Comparison of ENCODE assay signal across 1 cellular context in genomic region chr1:208432346-208432745, GRCh38.
TF ChIP-seq lines count a peak whose summit lies in the region.

No MANE protein-coding gene starts in this region.

TF ChIP-seq in GM23338, 12 proteins besides CTCF, POLR2A, EP300 and RAD21 (continued from another document):
- TF ChIP-seq, protein P1, sequence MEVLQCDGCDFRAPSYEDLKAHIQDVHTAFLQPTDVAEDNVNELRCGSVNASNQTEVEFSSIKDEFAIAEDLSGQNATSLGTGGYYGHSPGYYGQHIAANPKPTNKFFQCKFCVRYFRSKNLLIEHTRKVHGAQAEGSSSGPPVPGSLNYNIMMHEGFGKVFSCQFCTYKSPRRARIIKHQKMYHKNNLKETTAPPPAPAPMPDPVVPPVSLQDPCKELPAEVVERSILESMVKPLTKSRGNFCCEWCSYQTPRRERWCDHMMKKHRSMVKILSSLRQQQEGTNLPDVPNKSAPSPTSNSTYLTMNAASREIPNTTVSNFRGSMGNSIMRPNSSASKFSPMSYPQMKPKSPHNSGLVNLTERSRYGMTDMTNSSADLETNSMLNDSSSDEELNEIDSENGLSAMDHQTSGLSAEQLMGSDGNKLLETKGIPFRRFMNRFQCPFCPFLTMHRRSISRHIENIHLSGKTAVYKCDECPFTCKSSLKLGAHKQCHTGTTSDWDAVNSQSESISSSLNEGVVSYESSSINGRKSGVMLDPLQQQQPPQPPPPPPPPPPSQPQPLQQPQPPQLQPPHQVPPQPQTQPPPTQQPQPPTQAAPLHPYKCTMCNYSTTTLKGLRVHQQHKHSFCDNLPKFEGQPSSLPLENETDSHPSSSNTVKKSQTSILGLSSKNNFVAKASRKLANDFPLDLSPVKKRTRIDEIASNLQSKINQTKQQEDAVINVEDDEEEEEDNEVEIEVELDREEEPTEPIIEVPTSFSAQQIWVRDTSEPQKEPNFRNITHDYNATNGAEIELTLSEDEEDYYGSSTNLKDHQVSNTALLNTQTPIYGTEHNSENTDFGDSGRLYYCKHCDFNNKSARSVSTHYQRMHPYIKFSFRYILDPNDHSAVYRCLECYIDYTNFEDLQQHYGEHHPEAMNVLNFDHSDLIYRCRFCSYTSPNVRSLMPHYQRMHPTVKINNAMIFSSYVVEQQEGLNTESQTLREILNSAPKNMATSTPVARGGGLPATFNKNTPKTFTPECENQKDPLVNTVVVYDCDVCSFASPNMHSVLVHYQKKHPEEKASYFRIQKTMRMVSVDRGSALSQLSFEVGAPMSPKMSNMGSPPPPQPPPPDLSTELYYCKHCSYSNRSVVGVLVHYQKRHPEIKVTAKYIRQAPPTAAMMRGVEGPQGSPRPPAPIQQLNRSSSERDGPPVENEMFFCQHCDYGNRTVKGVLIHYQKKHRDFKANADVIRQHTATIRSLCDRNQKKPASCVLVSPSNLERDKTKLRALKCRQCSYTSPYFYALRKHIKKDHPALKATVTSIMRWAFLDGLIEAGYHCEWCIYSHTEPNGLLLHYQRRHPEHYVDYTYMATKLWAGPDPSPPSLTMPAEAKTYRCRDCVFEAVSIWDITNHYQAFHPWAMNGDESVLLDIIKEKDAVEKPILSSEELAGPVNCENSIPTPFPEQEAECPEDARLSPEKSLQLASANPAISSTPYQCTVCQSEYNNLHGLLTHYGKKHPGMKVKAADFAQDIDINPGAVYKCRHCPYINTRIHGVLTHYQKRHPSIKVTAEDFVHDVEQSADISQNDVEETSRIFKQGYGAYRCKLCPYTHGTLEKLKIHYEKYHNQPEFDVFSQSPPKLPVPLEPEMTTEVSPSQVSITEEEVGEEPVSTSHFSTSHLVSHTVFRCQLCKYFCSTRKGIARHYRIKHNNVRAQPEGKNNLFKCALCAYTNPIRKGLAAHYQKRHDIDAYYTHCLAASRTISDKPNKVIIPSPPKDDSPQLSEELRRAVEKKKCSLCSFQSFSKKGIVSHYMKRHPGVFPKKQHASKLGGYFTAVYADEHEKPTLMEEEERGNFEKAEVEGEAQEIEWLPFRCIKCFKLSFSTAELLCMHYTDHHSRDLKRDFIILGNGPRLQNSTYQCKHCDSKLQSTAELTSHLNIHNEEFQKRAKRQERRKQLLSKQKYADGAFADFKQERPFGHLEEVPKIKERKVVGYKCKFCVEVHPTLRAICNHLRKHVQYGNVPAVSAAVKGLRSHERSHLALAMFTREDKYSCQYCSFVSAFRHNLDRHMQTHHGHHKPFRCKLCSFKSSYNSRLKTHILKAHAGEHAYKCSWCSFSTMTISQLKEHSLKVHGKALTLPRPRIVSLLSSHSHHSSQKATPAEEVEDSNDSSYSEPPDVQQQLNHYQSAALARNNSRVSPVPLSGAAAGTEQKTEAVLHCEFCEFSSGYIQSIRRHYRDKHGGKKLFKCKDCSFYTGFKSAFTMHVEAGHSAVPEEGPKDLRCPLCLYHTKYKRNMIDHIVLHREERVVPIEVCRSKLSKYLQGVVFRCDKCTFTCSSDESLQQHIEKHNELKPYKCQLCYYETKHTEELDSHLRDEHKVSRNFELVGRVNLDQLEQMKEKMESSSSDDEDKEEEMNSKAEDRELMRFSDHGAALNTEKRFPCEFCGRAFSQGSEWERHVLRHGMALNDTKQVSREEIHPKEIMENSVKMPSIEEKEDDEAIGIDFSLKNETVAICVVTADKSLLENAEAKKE (CRISPR knock-in tag; IDR thresholded peaks at IDR 0.05): no peak
- no peak for TF ChIP-seq STAT1 (IDR thresholded peaks at IDR 0.05; ENCODE audit: unreplicated experiment)
- TF ChIP-seq POLR2AphosphoS5 (IDR thresholded peaks at IDR 0.05; ENCODE audit: low read depth): no peak
- TF ChIP-seq EZH2 (IDR thresholded peaks at IDR 0.05; ENCODE audit: low read depth, unreplicated experiment): no peak
- TF ChIP-seq ZNF331 (CRISPR knock-in tag; IDR thresholded peaks at IDR 0.05; ENCODE audit: low read depth): no peak
- no peak for TF ChIP-seq NANOG (IDR thresholded peaks at IDR 0.05; ENCODE audit: borderline replicate concordance)
- no peak for TF ChIP-seq ZNF114 (CRISPR knock-in tag; IDR thresholded peaks at IDR 0.05)
- TF ChIP-seq EZH2phosphoT487 (IDR thresholded peaks at IDR 0.05; ENCODE audit: unreplicated experiment): no peak
TF ChIP-seq in GM23338: peak in this region for 0.
